ENCODE assay signal across 22 cellular contexts in the genomic region with DNA sequence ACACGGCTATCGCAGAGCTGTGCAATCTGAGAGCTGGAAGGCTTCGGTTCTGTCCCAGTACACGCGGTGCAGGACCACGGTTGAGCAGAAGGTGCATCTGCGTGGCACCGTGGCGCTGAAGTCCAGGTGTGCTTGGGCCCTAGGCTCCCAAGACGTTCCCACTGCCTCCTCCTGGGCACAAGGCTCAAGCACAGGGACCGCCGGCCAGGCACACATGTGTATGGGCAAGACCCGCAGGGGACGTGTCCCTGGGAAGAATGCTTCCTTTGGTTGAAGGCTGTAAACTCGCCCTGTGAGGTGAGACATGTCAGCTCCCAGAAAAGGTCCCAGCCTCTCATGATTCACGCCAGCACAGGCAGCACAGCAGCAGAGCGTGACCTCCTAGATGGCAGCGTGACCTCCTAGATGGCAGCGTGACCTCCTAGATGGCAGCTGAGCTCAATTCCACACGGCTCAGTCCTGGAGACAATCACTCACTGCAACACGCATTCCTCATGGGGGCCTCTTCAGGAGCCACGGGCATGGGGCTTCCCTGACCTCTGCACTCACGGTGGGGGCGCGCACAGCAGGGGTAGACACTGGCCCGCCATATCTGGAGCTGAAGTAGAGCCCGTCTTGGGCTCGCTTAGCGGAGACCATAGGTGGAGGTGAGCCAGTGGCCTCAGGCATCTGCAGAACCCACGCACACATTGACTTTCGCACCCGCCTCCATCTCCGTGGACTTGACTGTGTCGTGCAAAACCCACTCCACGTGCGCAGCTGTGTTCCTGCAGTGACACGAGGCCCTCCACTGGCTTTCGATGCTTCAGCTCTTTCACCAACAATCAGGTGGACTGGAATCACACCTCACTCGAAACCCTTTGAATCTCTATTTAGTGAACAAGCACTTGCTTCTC.
DNase-seq lines count a peak whose midpoint lies in the region; ATAC-seq, FAIRE-seq and TF ChIP-seq lines count a peak whose summit lies in the region.
"Had no signal": no experiment of that assay in that cellular context is flagged by ENCODE, and none has a peak within 500 bp of the region (broad histone marks: within the 10 kb centered on the region; RNA-seq: fewer than 3 reads in every experiment).

No MANE protein-coding gene starts in this region.

- H3K27ac ChIP-seq in IMR-90 (ENCODE audit: insufficient read depth, low read length), result no peak overlapping the region
- no peak overlapping the region for H3K27ac ChIP-seq in RWPE2 (ENCODE audit: poor library complexity, severe bottlenecking)
- no peak overlapping the region for H3K27ac ChIP-seq in kidney (ENCODE audit: low read depth in 2 of 2, low read length in 2 of 2)
- H3K27ac ChIP-seq in SJCRH30, result no peak overlapping the region

- FAIRE-seq in kidney (lab: Jason Lieb, UNC) (no peak), urothelium cell line (lab: Jason Lieb, UNC) (peak; percentile 53)
- FAIRE-seq: GM12891, HTR-8/SVneo had no signal

- H4K20me1 ChIP-seq in IMR-90 (ENCODE audit: insufficient read depth, low read length), result no peaks in the 10 kb centered on the region; the same call in 1 of the 2 replicates

- no peak overlapping the region for H2AFZ ChIP-seq in IMR-90 (replicated peaks; ENCODE audit: low read length, poor library complexity)

- H3K4me2 ChIP-seq in IMR-90 (ENCODE audit: low read depth, low read length), result no peak overlapping the region

- CTCF ChIA-PET in IMR-90 (lab: Yijun Ruan, JAX), result no interaction called here

- no peak overlapping the region for H4K5ac ChIP-seq in IMR-90 (ENCODE audit: low read depth, low read length)

- TF ChIP-seq CTCF in IMR-90 (conservative IDR thresholded peaks at IDR 0.05; ENCODE audit: low read depth, low read length), result no peak
- TF ChIP-seq CTCF in RWPE2 (IDR thresholded peaks at IDR 0.05; ENCODE audit: poor library complexity, severe bottlenecking), result no peak
- TF ChIP-seq CTCF in kidney (IDR thresholded peaks at IDR 0.05; ENCODE audit: borderline replicate concordance, extremely low read depth, insufficient read depth), result no peak

- H3K18ac ChIP-seq in IMR-90 (ENCODE audit: low read depth, low read length), result no peak overlapping the region

- H3K4me3 ChIP-seq in IMR-90 (ENCODE audit: insufficient read depth, low read depth, low read length), result no peak overlapping the region
- no peak overlapping the region for H3K4me3 ChIP-seq in RWPE2 (ENCODE audit: severe bottlenecking)
- no peak overlapping the region for H3K4me3 ChIP-seq in kidney (ENCODE audit: low read length in 2 of 2)
- H3K4me3 ChIP-seq in SJCRH30, result no peak overlapping the region

- peaks cover 9% of the 10 kb centered on the region for H3K9me1 ChIP-seq in IMR-90 (ENCODE audit: insufficient read depth, low read length)

- H4K8ac ChIP-seq in IMR-90 (ENCODE audit: low read depth in 2 of 2, low read length in 2 of 2), result no peak overlapping the region

- dilution Hi-C loops in IMR-90 (cut with HindIII; ENCODE audit: low sequenced_read_pairs, unreplicated experiment), result no loop called here

- H4K91ac ChIP-seq in IMR-90 (ENCODE audit: insufficient read depth, low read depth, low read length), result no peak overlapping the region

- no peak overlapping the region for H2BK5ac ChIP-seq in IMR-90 (ENCODE audit: low read depth, low read length, poor library complexity, severe bottlenecking)

- WGBS in IMR-90 (ENCODE audit: extremely low coverage in 2 of 2, insufficient read length in 1 of 2), 2 experiments, result 92% methylated on average over 33 of the region's 39 CpGs; no CpG with 5 or more reads in 1 of the 2 experiments

- H3K23ac ChIP-seq in IMR-90 (ENCODE audit: low read depth, low read length), result no peak overlapping the region

- H3K14ac ChIP-seq in IMR-90 (replicated peaks; ENCODE audit: low read depth, low read length), result no peak overlapping the region

- intact Hi-C loops in IMR-90 (cut with micrococcal nuclease) (no loop called here), kidney (cut with DNase I) (no loop called here)

- no peaks in the 10 kb centered on the region for H3K9me3 ChIP-seq in IMR-90 (ENCODE audit: control insufficient read depth, insufficient read depth, low read length)
- H3K9me3 ChIP-seq in RWPE2 (ENCODE audit: severe bottlenecking), result no peaks in the 10 kb centered on the region
- H3K9me3 ChIP-seq in kidney (ENCODE audit: control insufficient read depth in 1 of 2, low read length in 2 of 2), result no peaks in the 10 kb centered on the region
- H3K9me3 ChIP-seq in SJCRH30 (replicated peaks), result no peaks in the 10 kb centered on the region

- no peak overlapping the region for H2AK5ac ChIP-seq in IMR-90 (ENCODE audit: low read depth, low read length)

- H3K4ac ChIP-seq in IMR-90 (ENCODE audit: low read depth, low read length), result no peak overlapping the region

- H3K4me1 ChIP-seq in IMR-90 (ENCODE audit: control insufficient read depth, insufficient read depth, low read length) (no peaks in the 10 kb centered on the region), RWPE2 (ENCODE audit: insufficient read depth, poor library complexity, severe bottlenecking) (peaks cover 1% of the 10 kb centered on the region), kidney (ENCODE audit: control insufficient read depth in 1 of 2, insufficient read depth in 1 of 2, low read depth in 1 of 2, low read length in 2 of 2) (no peaks in the 10 kb centered on the region), SJCRH30 (no peaks in the 10 kb centered on the region)

- DNase-seq in IMR-90, result no peak
- peak; percentile 64 for DNase-seq in RWPE2 (ENCODE audit: low spot score)
- peak; percentile 31 for DNase-seq in kidney
- DNase-seq in urothelium cell line (ENCODE audit: low spot score), result no peak
- no peak for DNase-seq in putamen (ENCODE audit: low spot score)
- no peak for DNase-seq in SJCRH30
- DNase-seq: Calu3; CD8-positive, alpha-beta T cell; DMS153; H7; HFFc6; Kasumi-1; NCI-H1694 treated with DMSO at 0.1 percent for 48 hours; NCI-H2081 treated with DMSO at 0.1 percent for 48 hours; NCI-H446 treated with DMSO at 0.1 percent for 48 hours; NCI-H526 treated with DMSO at 0.1 percent for 48 hours; OCI-M1; SIG-M5 had no signal

- no peaks in the 10 kb centered on the region for H3K27me3 ChIP-seq in IMR-90 (ENCODE audit: control insufficient read depth, insufficient read depth, low read length)
- H3K27me3 ChIP-seq in RWPE2 (ENCODE audit: insufficient read depth, poor library complexity, severe bottlenecking), result no peaks in the 10 kb centered on the region
- H3K27me3 ChIP-seq in SJCRH30, result no peaks in the 10 kb centered on the region

- POLR2A ChIA-PET in IMR-90 (lab: Charles Lee; ENCODE audit: unreplicated experiment), result no interaction called here

- H3K79me1 ChIP-seq in IMR-90 (ENCODE audit: low read depth in 1 of 2, low read length in 2 of 2), result peaks cover 0 to 3% of the 10 kb centered on the region in 2 experiments; a peak in 1 of 4 replicates

- peak overlapping the region; percentile 48 for H2AK9ac ChIP-seq in IMR-90 (replicated peaks; ENCODE audit: low read depth, low read length, poor library complexity)

- no TSS peak for BruUV-seq in IMR-90 (replicated peaks; lab: Mats Ljungman, UMichigan)

- no peak overlapping the region for H3K56ac ChIP-seq in IMR-90 (ENCODE audit: extremely low read depth, insufficient read depth, low read length)

- no peak overlapping the region for H2BK20ac ChIP-seq in IMR-90 (ENCODE audit: low read depth, low read length)

- H2BK120ac ChIP-seq in IMR-90 (ENCODE audit: low read depth, low read length), result no peak overlapping the region

- H2BK15ac ChIP-seq in IMR-90 (ENCODE audit: low read depth, low read length), result no peak overlapping the region

- in situ Hi-C loops in IMR-90 (cut with MboI; ENCODE audit: low sequenced_read_pairs), result no loop called here

- H3K36me3 ChIP-seq in IMR-90 (ENCODE audit: control insufficient read depth, insufficient read depth, low read length) (peaks cover 33% of the 10 kb centered on the region), RWPE2 (ENCODE audit: low read depth) (peaks cover 35% of the 10 kb centered on the region), kidney (ENCODE audit: control insufficient read depth in 1 of 2, insufficient read depth in 2 of 2, low read length in 2 of 2) (peaks cover 0 to 5% of the 10 kb centered on the region in 2 donors), SJCRH30 (peaks cover 14% of the 10 kb centered on the region)

- H3K9ac ChIP-seq in IMR-90 (ENCODE audit: low read depth, low read length), result no peak overlapping the region
- H3K9ac ChIP-seq in kidney (ENCODE audit: low read length in 2 of 2), result no peak overlapping the region

- TF ChIP-seq RAD21 in IMR-90 (IDR thresholded peaks at IDR 0.05; ENCODE audit: low read length), result no peak

- ATAC-seq in IMR-90 (ENCODE audit: low read depth) (no peak), RWPE2 (ENCODE audit: low read depth) (no peak), GM21717 (IDR thresholded peaks at IDR 0.05; ENCODE audit: unreplicated experiment) (no peak)
- ATAC-seq: CD8-positive, alpha-beta T cell; SK-N-SH treated with all-trans-retinoic acid at 6 μM for 48 hours had no signal

- TF ChIP-seq POLR2A in IMR-90 (IDR thresholded peaks at IDR 0.05; ENCODE audit: low read depth, low read length), result no peak

TF ChIP-seq in IMR-90, 13 proteins besides CTCF, POLR2A, EP300 and RAD21 (continues in another document):
- TF ChIP-seq MXI1 (IDR thresholded peaks at IDR 0.05; ENCODE audit: borderline replicate concordance, low read depth, low read length) (no peak), CEBPB (IDR thresholded peaks at IDR 0.05; ENCODE audit: low read depth, low read length) (no peak), FOS (IDR thresholded peaks at IDR 0.05; ENCODE audit: low read depth, low read length) (no peak), CHD1 (IDR thresholded peaks at IDR 0.05; ENCODE audit: low read depth, low read length) (no peak), MAZ (IDR thresholded peaks at IDR 0.05; ENCODE audit: borderline replicate concordance, low read depth, low read length) (no peak), MAFK (IDR thresholded peaks at IDR 0.05; ENCODE audit: low read depth, low read length) (no peak)
- TF ChIP-seq, protein P1, sequence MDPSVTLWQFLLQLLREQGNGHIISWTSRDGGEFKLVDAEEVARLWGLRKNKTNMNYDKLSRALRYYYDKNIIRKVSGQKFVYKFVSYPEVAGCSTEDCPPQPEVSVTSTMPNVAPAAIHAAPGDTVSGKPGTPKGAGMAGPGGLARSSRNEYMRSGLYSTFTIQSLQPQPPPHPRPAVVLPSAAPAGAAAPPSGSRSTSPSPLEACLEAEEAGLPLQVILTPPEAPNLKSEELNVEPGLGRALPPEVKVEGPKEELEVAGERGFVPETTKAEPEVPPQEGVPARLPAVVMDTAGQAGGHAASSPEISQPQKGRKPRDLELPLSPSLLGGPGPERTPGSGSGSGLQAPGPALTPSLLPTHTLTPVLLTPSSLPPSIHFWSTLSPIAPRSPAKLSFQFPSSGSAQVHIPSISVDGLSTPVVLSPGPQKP (IDR thresholded peaks at IDR 0.05; ENCODE audit: borderline replicate concordance, low read depth, low read length), result no peak
- TF ChIP-seq, protein P2, sequence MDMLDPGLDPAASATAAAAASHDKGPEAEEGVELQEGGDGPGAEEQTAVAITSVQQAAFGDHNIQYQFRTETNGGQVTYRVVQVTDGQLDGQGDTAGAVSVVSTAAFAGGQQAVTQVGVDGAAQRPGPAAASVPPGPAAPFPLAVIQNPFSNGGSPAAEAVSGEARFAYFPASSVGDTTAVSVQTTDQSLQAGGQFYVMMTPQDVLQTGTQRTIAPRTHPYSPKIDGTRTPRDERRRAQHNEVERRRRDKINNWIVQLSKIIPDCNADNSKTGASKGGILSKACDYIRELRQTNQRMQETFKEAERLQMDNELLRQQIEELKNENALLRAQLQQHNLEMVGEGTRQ (IDR thresholded peaks at IDR 0.05; ENCODE audit: low read depth, low read length), result no peak

Comparison
In these comparisons a context has a peak if more than half of its experiments do, and no peak if none do; other contexts are left out.
1. DNase-seq: peak in RWPE2 (single experiment) and kidney (single experiment); none in IMR-90 (single experiment), urothelium cell line (single experiment), putamen (single experiment) and SJCRH30 (0 of 2).